21 cellular contexts compared by ENCODE assay signal in genomic region chr2:105848367-105848766, GRCh38.
DNase-seq lines count a peak whose midpoint lies in the region; ATAC-seq and TF ChIP-seq lines count a peak whose summit lies in the region.
"Had no signal": no experiment of that assay in that cellular context is flagged by ENCODE, and none has a peak within 500 bp of the region (broad histone marks: within the 10 kb centered on the region; RNA-seq: fewer than 3 reads in every experiment).

No MANE protein-coding gene starts in this region.

- peaks cover 6% of the 10 kb centered on the region for H3K36me3 ChIP-seq in CD8-positive, alpha-beta memory T cell (ENCODE audit: insufficient read depth, low read length)
- no peaks in the 10 kb centered on the region for H3K36me3 ChIP-seq in neutrophil
- H3K36me3 ChIP-seq: upper lobe of right lung had no signal

- H3K27ac ChIP-seq in CD8-positive, alpha-beta memory T cell (ENCODE audit: low read depth, low read length), result no peak overlapping the region
- peak overlapping the region; percentile 72 for H3K27ac ChIP-seq in neutrophil
- H3K27ac ChIP-seq: HL-60, SJCRH30, upper lobe of right lung had no signal

- H3K27me3 Mint-ChIP-seq in activated CD4-positive, alpha-beta T cell treated with anti-CD3 and anti-CD28 coated beads for 36 hours, result no peaks in the 10 kb centered on the region
- H3K27me3 Mint-ChIP-seq in CD8-positive, alpha-beta memory T cell, result peaks cover 0 to 2% of the 10 kb centered on the region in 2 donors

- ATAC-seq in activated CD4-positive, alpha-beta T cell treated with anti-CD3 and anti-CD28 coated beads for 36 hours, result no peak
- no peak for ATAC-seq in activated CD4-positive, CD25-positive, alpha-beta regulatory T cell treated with anti-CD3 and anti-CD28 coated beads, Interleukin-2, amount 50 U/mL, for 24 hours
- ATAC-seq: left cardiac atrium, Panc1, upper lobe of right lung had no signal

- no peak overlapping the region for H3K4me3 ChIP-seq in CD8-positive, alpha-beta memory T cell (ENCODE audit: low read length)
- H3K4me3 ChIP-seq in choroid plexus epithelial cell (ENCODE audit: low read depth, low read length), result no peak overlapping the region
- no peak overlapping the region for H3K4me3 ChIP-seq in neutrophil (ENCODE audit: low read depth in 1 of 2, low read length in 1 of 2)
- H3K4me3 ChIP-seq: SJCRH30, upper lobe of right lung had no signal

- intact Hi-C loops in activated CD4-positive, alpha-beta T cell treated with anti-CD3 and anti-CD28 coated beads for 36 hours (cut with DNase I, micrococcal nuclease), result no loop called here

- CTCF ChIA-PET in activated CD4-positive, alpha-beta T cell treated with anti-CD3 and anti-CD28 coated beads for 36 hours (lab: Charles Lee), result no interaction called here
- CTCF ChIA-PET in CD8-positive, alpha-beta memory T cell (lab: Charles Lee), result no interaction called here

- POLR2A ChIA-PET in activated CD4-positive, alpha-beta T cell treated with anti-CD3 and anti-CD28 coated beads for 36 hours (lab: Charles Lee), result no interaction called here
- POLR2A ChIA-PET in CD8-positive, alpha-beta memory T cell (lab: Charles Lee), result no interaction called here

- H3K9me3 ChIP-seq in CD8-positive, alpha-beta memory T cell (ENCODE audit: low read length), result no peaks in the 10 kb centered on the region
- no peaks in the 10 kb centered on the region for H3K9me3 ChIP-seq in neutrophil
- H3K9me3 ChIP-seq: SJCRH30, upper lobe of right lung had no signal

- H3K9me3 Mint-ChIP-seq in activated CD4-positive, alpha-beta T cell treated with anti-CD3 and anti-CD28 coated beads for 36 hours (ENCODE audit: low read depth), result peaks cover 3% of the 10 kb centered on the region
- H3K9me3 Mint-ChIP-seq in CD8-positive, alpha-beta memory T cell, result no peaks in the 10 kb centered on the region

- H3K27me3 ChIP-seq in CD8-positive, alpha-beta memory T cell (ENCODE audit: insufficient read depth, low read length, poor library complexity, severe bottlenecking), result no peaks in the 10 kb centered on the region
- H3K27me3 ChIP-seq in neutrophil, result no peaks in the 10 kb centered on the region
- H3K27me3 ChIP-seq: SJCRH30, upper lobe of right lung had no signal

- TF ChIP-seq CTCF in choroid plexus epithelial cell (conservative IDR thresholded peaks at IDR 0.05; ENCODE audit: low read depth, low read length) (no peak), neutrophil (IDR thresholded peaks at IDR 0.05) (no peak)

- no peak for DNase-seq in activated CD4-positive, alpha-beta T cell treated with anti-CD3 and anti-CD28 coated beads for 36 hours
- no peak for DNase-seq in activated CD4-positive, alpha-beta T cell treated with anti-CD3 and anti-CD28 coated beads for 1 hour
- DNase-seq in CD8-positive, alpha-beta memory T cell, result no peak
- DNase-seq in choroid plexus epithelial cell (ENCODE audit: low read depth), result peak; percentile 23
- DNase-seq in DMS153 treated with DMSO at 0.1 percent for 48 hours (lab: John Stamatoyannopoulos, UW; ENCODE audit: unreplicated experiment), result no peak
- DNase-seq in NCI-H1694 treated with DMSO at 0.1 percent for 48 hours (lab: John Stamatoyannopoulos, UW), result no peak
- DNase-seq: activated effector memory CD4-positive, alpha-beta T cell treated with anti-CD3 and anti-CD28 coated beads, Interleukin-2, amount 50 U/mL, for 16 hours; cerebellar nuclear complex; effector memory CD4-positive, alpha-beta T cell; left cardiac atrium; mesendoderm; NCI-H1092 treated with DMSO at 0.1 percent for 48 hours; NCI-H2081; NK-92 treated with Interleukin-12 subunit alpha and Interleukin-12 subunit beta, amount 100 ng/mL, for 24 hours; SJCRH30; stimulated activated CD4-positive, alpha-beta T cell treated with anti-CD3 and anti-CD28 coated beads, Interleukin-4, amount 100 ng/mL, for 4 hours; upper lobe of right lung had no signal

- no peak overlapping the region for H3K4me3 Mint-ChIP-seq in activated CD4-positive, alpha-beta T cell treated with anti-CD3 and anti-CD28 coated beads for 36 hours
- no peak overlapping the region for H3K4me3 Mint-ChIP-seq in CD8-positive, alpha-beta memory T cell

- H3K4me1 ChIP-seq in CD8-positive, alpha-beta memory T cell (ENCODE audit: insufficient read depth, low read length), result peaks cover 65% of the 10 kb centered on the region
- H3K4me1 ChIP-seq in neutrophil (ENCODE audit: control insufficient read depth in 1 of 2, insufficient read depth in 1 of 2, low read depth in 1 of 2, low read length in 1 of 2), result peaks cover 56 to 74% of the 10 kb centered on the region in 2 experiments
- H3K4me1 ChIP-seq: upper lobe of right lung had no signal

- peaks cover 76% of the 10 kb centered on the region for H3K4me1 Mint-ChIP-seq in activated CD4-positive, alpha-beta T cell treated with anti-CD3 and anti-CD28 coated beads for 36 hours
- peaks cover 77 to 90% (median 86%) of the 10 kb centered on the region in 3 donors for H3K4me1 Mint-ChIP-seq in CD8-positive, alpha-beta memory T cell

- peaks cover 44% of the 10 kb centered on the region for H3K36me3 Mint-ChIP-seq in activated CD4-positive, alpha-beta T cell treated with anti-CD3 and anti-CD28 coated beads for 36 hours (ENCODE audit: low read depth)
- H3K36me3 Mint-ChIP-seq in CD8-positive, alpha-beta memory T cell, result peaks cover 6 to 37% (median 10%) of the 10 kb centered on the region in 3 donors

- H3K27ac Mint-ChIP-seq in activated CD4-positive, alpha-beta T cell treated with anti-CD3 and anti-CD28 coated beads for 36 hours, result peak overlapping the region; percentile 65
- H3K27ac Mint-ChIP-seq in CD8-positive, alpha-beta memory T cell, result peak overlapping the region; percentile 0 to 74 (median 34)
